Comparison of ENCODE assay signal across 8 cellular contexts in genomic region chr2:190882327-190882766, GRCh38. TPM values are rescaled to one million over a fixed set of nuclear protein-coding genes. Genes with fewer than 3 reads are reported as not detected.
DNase-seq lines count a peak whose midpoint lies in the region; ATAC-seq, FAIRE-seq and TF ChIP-seq lines count a peak whose summit lies in the region.

No MANE protein-coding gene starts in this region.

- H4K20me1 ChIP-seq in OCI-LY1 (ENCODE audit: insufficient read depth, low read length) = no peaks in the 10 kb centered on the region

- TF ChIP-seq POLR2A in A549 (IDR thresholded peaks at IDR 0.05; ENCODE audit: low read length) = no peak

- no peak for DNase-seq in A549 (ENCODE audit: low read depth in 1 of 2, low spot score in 1 of 2)
- no peak for DNase-seq in epithelial cell of esophagus (ENCODE audit: low read depth)
- peak; percentile 69 for DNase-seq in pons (ENCODE audit: low spot score)
- DNase-seq in GOT3 (lab: John Stamatoyannopoulos, UW) = no peak
- DNase-seq in NCI-H2107 (lab: John Stamatoyannopoulos, UW) = no peak
- DNase-seq in NCI-H1694 treated with DMSO at 0.1 percent for 48 hours (lab: John Stamatoyannopoulos, UW) = no peak

- H2AFZ ChIP-seq in OCI-LY1 (ENCODE audit: low read length) = no peak overlapping the region

- TF ChIP-seq RAD21 in A549 (conservative IDR thresholded peaks at IDR 0.05 in 1 of 2, IDR thresholded peaks at IDR 0.05 in 1 of 2) = no peak

- H3K27me3 ChIP-seq in OCI-LY1 (ENCODE audit: insufficient read depth, low read length) = no peaks in the 10 kb centered on the region

- H3K36me3 ChIP-seq in OCI-LY1 (ENCODE audit: insufficient read depth, low read length) = peaks cover 23% of the 10 kb centered on the region; the same call in 1 of the 2 replicates

- POLR2A ChIA-PET in A549 (lab: Yijun Ruan, JAX) = interaction anchor here (1.1 to 4.1 kb wide), 6 partner anchors 15 to 47 kb away, joined by 3 to 45 read pairs (median 8); no protein-coding TSS in a partner anchor

- H3F3A ChIP-seq in OCI-LY1 (ENCODE audit: insufficient read depth, low read length) = no peaks in the 10 kb centered on the region

- no peaks in the 10 kb centered on the region for H3K9me3 ChIP-seq in A549
- no peaks in the 10 kb centered on the region for H3K9me3 ChIP-seq in OCI-LY1 (ENCODE audit: low read length)

- no peak for TF ChIP-seq EP300 in A549 (IDR thresholded peaks at IDR 0.05)

- ATAC-seq in A549 (no peak), GM19395 (IDR thresholded peaks at IDR 0.05; ENCODE audit: unreplicated experiment) (peak; percentile 10)

- WGBS in A549 (ENCODE audit: missing lambda C conversion rate) = 2% methylated on average over 5 of the region's 5 CpGs

- H3K79me2 ChIP-seq in OCI-LY1 (ENCODE audit: insufficient read depth, low read length) = peaks cover 57% of the 10 kb centered on the region

- peak overlapping the region; percentile 91 for H3K4me2 ChIP-seq in A549
- peak overlapping the region; percentile 87 for H3K4me2 ChIP-seq in OCI-LY1 (ENCODE audit: low read length)

- peak overlapping the region; percentile 93 to 99 for H3K27ac ChIP-seq in A549
- peak overlapping the region; percentile 81 for H3K27ac ChIP-seq in OCI-LY1 (ENCODE audit: low read depth, low read length, poor library complexity, severe bottlenecking)

- no peak for TF ChIP-seq CTCF in A549 (IDR thresholded peaks at IDR 0.05)
- no peak for TF ChIP-seq CTCF in OCI-LY1 (IDR thresholded peaks at IDR 0.05; ENCODE audit: low read length)
- TF ChIP-seq CTCF in epithelial cell of esophagus (IDR thresholded peaks at IDR 0.05; ENCODE audit: insufficient read depth, low read depth, low read length, missing control alignments) = no peak

- H3K4me3 ChIP-seq in A549 = peak overlapping the region; percentile 98
- peak overlapping the region; percentile 86 for H3K4me3 ChIP-seq in OCI-LY1 (ENCODE audit: low read depth, low read length, poor library complexity, severe bottlenecking)
- peak overlapping the region; percentile 72 for H3K4me3 ChIP-seq in epithelial cell of esophagus (ENCODE audit: low read length)

- peak overlapping the region; percentile 87 for H3K9ac ChIP-seq in OCI-LY1 (ENCODE audit: low read length)

- FAIRE-seq in A549 (lab: Jason Lieb, UNC) = no peak

- peaks cover 37% of the 10 kb centered on the region for H3K4me1 ChIP-seq in A549
- H3K4me1 ChIP-seq in OCI-LY1 (ENCODE audit: insufficient read depth, low read length, severe bottlenecking) = peaks cover 61% of the 10 kb centered on the region

- CTCF ChIA-PET in A549 (lab: Yijun Ruan, JAX) = interaction anchor here (1.2 kb wide), 2 partner anchors 10 to 100 kb away, joined by 3 read pairs; no protein-coding TSS in a partner anchor

- H3K9me2 ChIP-seq in OCI-LY1 (ENCODE audit: low read depth, low read length) = no peaks in the 10 kb centered on the region

TF ChIP-seq in A549, 52 proteins besides CTCF, POLR2A, EP300 and RAD21:
- TF ChIP-seq JUNB (IDR thresholded peaks at IDR 0.05) (no peak), USF2 (IDR thresholded peaks at IDR 0.05) (no peak), BCL3 (IDR thresholded peaks at IDR 0.05) (no peak), HEYL (CRISPR knock-in tag; IDR thresholded peaks at IDR 0.05) (no peak), TFCP2L1 (CRISPR knock-in tag; IDR thresholded peaks at IDR 0.05) (0 out of 2 replicates have a peak, but pooled peaks have one; percentile 28), MAFK (IDR thresholded peaks at IDR 0.05; ENCODE audit: partially characterized antibody) (no peak), MAZ (IDR thresholded peaks at IDR 0.05; ENCODE audit: borderline replicate concordance, low read depth, low read length) (no peak), HMGXB4 (CRISPR knock-in tag; IDR thresholded peaks at IDR 0.05; ENCODE audit: borderline replicate concordance) (no peak), HOXB5 (CRISPR knock-in tag; IDR thresholded peaks at IDR 0.05) (no peak), CEBPB (IDR thresholded peaks at IDR 0.05) (no peak), ZNF302 (CRISPR knock-in tag; IDR thresholded peaks at IDR 0.05) (no peak), GATA3 (IDR thresholded peaks at IDR 0.05; ENCODE audit: borderline replicate concordance) (no peak), CHD2 (IDR thresholded peaks at IDR 0.05; ENCODE audit: low read length, partially characterized antibody) (no peak), MYC (IDR thresholded peaks at IDR 0.05; ENCODE audit: borderline replicate concordance, low read length) (no peak), EHF (CRISPR knock-in tag; IDR thresholded peaks at IDR 0.05) (no peak), JUN (IDR thresholded peaks at IDR 0.05) (0 out of 5 replicates have a peak, but pooled peaks of 1 of the 2 experiments have one; percentile 27)
TF ChIP-seq in A549: peak in this region for 2.

RNA-seq across cellular contexts. Expression of gene GLS, which starts 1.7 kb away (rescaled TPM):
- polyA plus RNA-seq in A549 (2011; rRNA removed) (221 and 269 TPM in 2 replicates), A549 (2017; fragmentation: RNase III; extraction: RNeasy Plus Mini Kit Qiagen cat#74134 plus additional on column Dnase treatment) (270 to 321 TPM (median 286 TPM) in 3 replicates)
- 27.9 and 32.7 TPM in 2 replicates for polyA plus RNA-seq in A549 (2012; cell fraction: cytosol; rRNA removed)
- 49.7 and 80.3 TPM in 2 replicates for polyA plus RNA-seq in A549 (2012; cell fraction: nucleus; rRNA removed)
- polyA minus RNA-seq in A549 (2011; rRNA and poly(A)+ RNA removed) = 194 and 213 TPM in 2 replicates
